In genomic region chr9:88278036-88278435, GRCh38 we compare ENCODE assay signal across 1 cellular context.
TF ChIP-seq lines count a peak whose summit lies in the region.

No MANE protein-coding gene starts in this region.

TF ChIP-seq in H1, 55 proteins besides CTCF, POLR2A, EP300 and RAD21:
- TF ChIP-seq YY1 (IDR thresholded peaks at IDR 0.05; ENCODE audit: low read depth, low read length) (no peak), RNF2 (IDR thresholded peaks at IDR 0.05; ENCODE audit: borderline replicate concordance, low read depth, low read length, missing control alignments, poor library complexity, severe bottlenecking) (no peak), ZNF274 (IDR thresholded peaks at IDR 0.05; ENCODE audit: borderline replicate concordance, extremely low read depth, low read length) (no peak), HDAC6 (IDR thresholded peaks at IDR 0.05; ENCODE audit: low read depth, low read length) (no peak), SRF (IDR thresholded peaks at IDR 0.05; ENCODE audit: low read depth, low read length) (no peak), SUZ12 (IDR thresholded peaks at IDR 0.05; ENCODE audit: low read length) (no peak), PHF8 (conservative IDR thresholded peaks at IDR 0.05; ENCODE audit: low read depth, low read length) (no peak), CBX8 (IDR thresholded peaks at IDR 0.05; ENCODE audit: borderline replicate concordance, low read depth, low read length) (no peak)
- TF ChIP-seq, protein P1, sequence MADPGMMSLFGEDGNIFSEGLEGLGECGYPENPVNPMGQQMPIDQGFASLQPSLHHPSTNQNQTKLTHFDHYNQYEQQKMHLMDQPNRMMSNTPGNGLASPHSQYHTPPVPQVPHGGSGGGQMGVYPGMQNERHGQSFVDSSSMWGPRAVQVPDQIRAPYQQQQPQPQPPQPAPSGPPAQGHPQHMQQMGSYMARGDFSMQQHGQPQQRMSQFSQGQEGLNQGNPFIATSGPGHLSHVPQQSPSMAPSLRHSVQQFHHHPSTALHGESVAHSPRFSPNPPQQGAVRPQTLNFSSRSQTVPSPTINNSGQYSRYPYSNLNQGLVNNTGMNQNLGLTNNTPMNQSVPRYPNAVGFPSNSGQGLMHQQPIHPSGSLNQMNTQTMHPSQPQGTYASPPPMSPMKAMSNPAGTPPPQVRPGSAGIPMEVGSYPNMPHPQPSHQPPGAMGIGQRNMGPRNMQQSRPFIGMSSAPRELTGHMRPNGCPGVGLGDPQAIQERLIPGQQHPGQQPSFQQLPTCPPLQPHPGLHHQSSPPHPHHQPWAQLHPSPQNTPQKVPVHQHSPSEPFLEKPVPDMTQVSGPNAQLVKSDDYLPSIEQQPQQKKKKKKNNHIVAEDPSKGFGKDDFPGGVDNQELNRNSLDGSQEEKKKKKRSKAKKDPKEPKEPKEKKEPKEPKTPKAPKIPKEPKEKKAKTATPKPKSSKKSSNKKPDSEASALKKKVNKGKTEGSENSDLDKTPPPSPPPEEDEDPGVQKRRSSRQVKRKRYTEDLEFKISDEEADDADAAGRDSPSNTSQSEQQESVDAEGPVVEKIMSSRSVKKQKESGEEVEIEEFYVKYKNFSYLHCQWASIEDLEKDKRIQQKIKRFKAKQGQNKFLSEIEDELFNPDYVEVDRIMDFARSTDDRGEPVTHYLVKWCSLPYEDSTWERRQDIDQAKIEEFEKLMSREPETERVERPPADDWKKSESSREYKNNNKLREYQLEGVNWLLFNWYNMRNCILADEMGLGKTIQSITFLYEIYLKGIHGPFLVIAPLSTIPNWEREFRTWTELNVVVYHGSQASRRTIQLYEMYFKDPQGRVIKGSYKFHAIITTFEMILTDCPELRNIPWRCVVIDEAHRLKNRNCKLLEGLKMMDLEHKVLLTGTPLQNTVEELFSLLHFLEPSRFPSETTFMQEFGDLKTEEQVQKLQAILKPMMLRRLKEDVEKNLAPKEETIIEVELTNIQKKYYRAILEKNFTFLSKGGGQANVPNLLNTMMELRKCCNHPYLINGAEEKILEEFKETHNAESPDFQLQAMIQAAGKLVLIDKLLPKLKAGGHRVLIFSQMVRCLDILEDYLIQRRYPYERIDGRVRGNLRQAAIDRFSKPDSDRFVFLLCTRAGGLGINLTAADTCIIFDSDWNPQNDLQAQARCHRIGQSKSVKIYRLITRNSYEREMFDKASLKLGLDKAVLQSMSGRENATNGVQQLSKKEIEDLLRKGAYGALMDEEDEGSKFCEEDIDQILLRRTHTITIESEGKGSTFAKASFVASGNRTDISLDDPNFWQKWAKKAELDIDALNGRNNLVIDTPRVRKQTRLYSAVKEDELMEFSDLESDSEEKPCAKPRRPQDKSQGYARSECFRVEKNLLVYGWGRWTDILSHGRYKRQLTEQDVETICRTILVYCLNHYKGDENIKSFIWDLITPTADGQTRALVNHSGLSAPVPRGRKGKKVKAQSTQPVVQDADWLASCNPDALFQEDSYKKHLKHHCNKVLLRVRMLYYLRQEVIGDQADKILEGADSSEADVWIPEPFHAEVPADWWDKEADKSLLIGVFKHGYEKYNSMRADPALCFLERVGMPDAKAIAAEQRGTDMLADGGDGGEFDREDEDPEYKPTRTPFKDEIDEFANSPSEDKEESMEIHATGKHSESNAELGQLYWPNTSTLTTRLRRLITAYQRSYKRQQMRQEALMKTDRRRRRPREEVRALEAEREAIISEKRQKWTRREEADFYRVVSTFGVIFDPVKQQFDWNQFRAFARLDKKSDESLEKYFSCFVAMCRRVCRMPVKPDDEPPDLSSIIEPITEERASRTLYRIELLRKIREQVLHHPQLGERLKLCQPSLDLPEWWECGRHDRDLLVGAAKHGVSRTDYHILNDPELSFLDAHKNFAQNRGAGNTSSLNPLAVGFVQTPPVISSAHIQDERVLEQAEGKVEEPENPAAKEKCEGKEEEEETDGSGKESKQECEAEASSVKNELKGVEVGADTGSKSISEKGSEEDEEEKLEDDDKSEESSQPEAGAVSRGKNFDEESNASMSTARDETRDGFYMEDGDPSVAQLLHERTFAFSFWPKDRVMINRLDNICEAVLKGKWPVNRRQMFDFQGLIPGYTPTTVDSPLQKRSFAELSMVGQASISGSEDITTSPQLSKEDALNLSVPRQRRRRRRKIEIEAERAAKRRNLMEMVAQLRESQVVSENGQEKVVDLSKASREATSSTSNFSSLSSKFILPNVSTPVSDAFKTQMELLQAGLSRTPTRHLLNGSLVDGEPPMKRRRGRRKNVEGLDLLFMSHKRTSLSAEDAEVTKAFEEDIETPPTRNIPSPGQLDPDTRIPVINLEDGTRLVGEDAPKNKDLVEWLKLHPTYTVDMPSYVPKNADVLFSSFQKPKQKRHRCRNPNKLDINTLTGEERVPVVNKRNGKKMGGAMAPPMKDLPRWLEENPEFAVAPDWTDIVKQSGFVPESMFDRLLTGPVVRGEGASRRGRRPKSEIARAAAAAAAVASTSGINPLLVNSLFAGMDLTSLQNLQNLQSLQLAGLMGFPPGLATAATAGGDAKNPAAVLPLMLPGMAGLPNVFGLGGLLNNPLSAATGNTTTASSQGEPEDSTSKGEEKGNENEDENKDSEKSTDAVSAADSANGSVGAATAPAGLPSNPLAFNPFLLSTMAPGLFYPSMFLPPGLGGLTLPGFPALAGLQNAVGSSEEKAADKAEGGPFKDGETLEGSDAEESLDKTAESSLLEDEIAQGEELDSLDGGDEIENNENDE (IDR thresholded peaks at IDR 0.05; ENCODE audit: insufficient replicate concordance, low read length) = no peak
